In genomic region chr12:46442239-46442638, GRCh38 we compare ENCODE assay signal across 17 cellular contexts.
DNase-seq lines count a peak whose midpoint lies in the region; ATAC-seq and TF ChIP-seq lines count a peak whose summit lies in the region.
"Had no signal": no experiment of that assay in that cellular context is flagged by ENCODE, and none has a peak within 500 bp of the region (broad histone marks: within the 10 kb centered on the region; RNA-seq: fewer than 3 reads in every experiment).

No MANE protein-coding gene starts in this region.

- peak overlapping the region; percentile 80 for H2AFZ ChIP-seq in IMR-90 (replicated peaks; ENCODE audit: low read length, poor library complexity)

- H2BK120ac ChIP-seq in IMR-90 (ENCODE audit: low read depth, low read length) = peak overlapping the region; percentile 90

- ATAC-seq in IMR-90 (ENCODE audit: low read depth) = peak; percentile 89
- ATAC-seq in HG03457 (IDR thresholded peaks at IDR 0.05; ENCODE audit: unreplicated experiment) = no peak
- ATAC-seq in T-cell (replicated peaks in 1 of 4) = no peak
- ATAC-seq: upper lobe of right lung had no signal

- peak overlapping the region; percentile 94; the same call in 1 of the 2 replicates for H3K14ac ChIP-seq in IMR-90 (replicated peaks; ENCODE audit: low read depth, low read length)

- peak overlapping the region; percentile 90; the same call in 2 of the 3 replicates for H2BK15ac ChIP-seq in IMR-90 (ENCODE audit: low read depth, low read length)

- peak overlapping the region; percentile 78 for H2BK5ac ChIP-seq in IMR-90 (ENCODE audit: low read depth, low read length, poor library complexity, severe bottlenecking)

- H2AK5ac ChIP-seq in IMR-90 (ENCODE audit: low read depth, low read length) = no peak overlapping the region

- dilution Hi-C loops in IMR-90 (cut with HindIII; ENCODE audit: low sequenced_read_pairs, unreplicated experiment) = no loop called here

- peak overlapping the region; percentile 56 for H4K91ac ChIP-seq in IMR-90 (ENCODE audit: insufficient read depth, low read depth, low read length)

- CTCF ChIA-PET in A673 (lab: Charles Lee) (no interaction called here), IMR-90 (lab: Yijun Ruan, JAX) (interaction anchor here (0.7 kb wide), 1 partner anchor 9 kb away, joined by 4 read pairs; no protein-coding TSS in a partner anchor), T-cell (lab: Charles Lee) (no interaction called here)

- no peak overlapping the region for H3K4me3 Mint-ChIP-seq in T-cell
- H3K4me3 Mint-ChIP-seq: activated naive CD8-positive, alpha-beta T cell treated with anti-CD3 and anti-CD28 coated beads, Interleukin-2, amount 10 ng/mL, durations not matched to agents 7 days and 5 days had no signal

- peak overlapping the region; percentile 51 to 86; a peak in 3 of 4 replicates for H4K8ac ChIP-seq in IMR-90 (ENCODE audit: low read depth in 2 of 2, low read length in 2 of 2)

- POLR2A ChIA-PET in A673 (lab: Charles Lee; ENCODE audit: low non-redundant PET) = no interaction called here
- POLR2A ChIA-PET in IMR-90 (lab: Charles Lee; ENCODE audit: unreplicated experiment) = no interaction called here
- POLR2A ChIA-PET in T-cell (lab: Charles Lee) = no interaction called here

- no peak for TF ChIP-seq RAD21 in IMR-90 (IDR thresholded peaks at IDR 0.05; ENCODE audit: low read length)

- H3K9me3 ChIP-seq in A673 (ENCODE audit: low read depth, low read length, poor library complexity, severe bottlenecking) = no peaks in the 10 kb centered on the region
- no peaks in the 10 kb centered on the region for H3K9me3 ChIP-seq in IMR-90 (ENCODE audit: control insufficient read depth, insufficient read depth, low read length)
- no peaks in the 10 kb centered on the region for H3K9me3 ChIP-seq in left ventricle myocardium inferior (replicated peaks)
- H3K9me3 ChIP-seq: SJSA1, upper lobe of right lung had no signal

- WGBS in IMR-90 (ENCODE audit: extremely low coverage in 2 of 2, insufficient read length in 1 of 2), 2 experiments = no CpG with 5 or more reads among the region's 3 CpGs

- no peak for TF ChIP-seq CTCF in A673 (conservative IDR thresholded peaks at IDR 0.05; ENCODE audit: low read depth, low read length)
- TF ChIP-seq CTCF in IMR-90 (conservative IDR thresholded peaks at IDR 0.05; ENCODE audit: low read depth, low read length) = no peak
- TF ChIP-seq CTCF in brain microvascular endothelial cell (IDR thresholded peaks at IDR 0.05; ENCODE audit: low read depth, low read length, missing control alignments) = no peak
- TF ChIP-seq CTCF in left ventricle myocardium inferior (IDR thresholded peaks at IDR 0.05; ENCODE audit: borderline replicate concordance) = no peak

- TF ChIP-seq POLR2A in IMR-90 (IDR thresholded peaks at IDR 0.05; ENCODE audit: low read depth, low read length) = no peak

- no TSS peak for BruUV-seq in A673 (replicated peaks; lab: Mats Ljungman, UMichigan)
- no TSS peak for BruUV-seq in IMR-90 (replicated peaks; lab: Mats Ljungman, UMichigan)

- DNase-seq in A673 (ENCODE audit: low spot score) (peak; percentile 33), IMR-90 (peak; percentile 82), brain microvascular endothelial cell (peak; percentile 54), iris pigment epithelial cell (ENCODE audit: low read depth) (peak; percentile 84), left ventricle myocardium inferior (no peak), T-cell (no peak), pons (ENCODE audit: low spot score) (no peak)
- DNase-seq: activated CD8-positive, alpha-beta memory T cell treated with anti-CD3 and anti-CD28 coated beads, Interleukin-2, amount 50 U/mL, for 48 hours; activated naive CD8-positive, alpha-beta T cell treated with anti-CD3 and anti-CD28 coated beads, Interleukin-2, amount 10 ng/mL, durations not matched to agents 7 days and 5 days; DMS153; NCI-H2029; NCI-H748 treated with DMSO at 0.1 percent for 48 hours; occipital lobe; upper lobe of right lung; WERI-Rb-1 had no signal

- no peak overlapping the region; the same call in 1 of the 2 replicates for H3K23ac ChIP-seq in IMR-90 (ENCODE audit: low read depth, low read length)

- peak overlapping the region; percentile 89 for H2BK20ac ChIP-seq in IMR-90 (ENCODE audit: low read depth, low read length)

- H3K4me3 ChIP-seq in A673 (ENCODE audit: low read depth, low read length, poor library complexity, severe bottlenecking) = no peak overlapping the region
- no peak overlapping the region for H3K4me3 ChIP-seq in IMR-90 (ENCODE audit: insufficient read depth, low read depth, low read length)
- H3K4me3 ChIP-seq in brain microvascular endothelial cell (ENCODE audit: low read depth, low read length) = no peak overlapping the region
- H3K4me3 ChIP-seq in left ventricle myocardium inferior = no peak overlapping the region
- H3K4me3 ChIP-seq: SJSA1, upper lobe of right lung had no signal

- no peaks in the 10 kb centered on the region for H3K36me3 Mint-ChIP-seq in T-cell
- H3K36me3 Mint-ChIP-seq: activated naive CD8-positive, alpha-beta T cell treated with anti-CD3 and anti-CD28 coated beads, Interleukin-2, amount 10 ng/mL, durations not matched to agents 7 days and 5 days had no signal

- intact Hi-C loops in A673 (cut with micrococcal nuclease; ENCODE audit: unreplicated experiment) = no loop called here
- intact Hi-C loops in IMR-90 (cut with micrococcal nuclease) = no loop called here
- intact Hi-C loops in left ventricle myocardium inferior (cut with micrococcal nuclease) = no loop called here

- no peaks in the 10 kb centered on the region for H3K27me3 Mint-ChIP-seq in T-cell
- H3K27me3 Mint-ChIP-seq: activated naive CD8-positive, alpha-beta T cell treated with anti-CD3 and anti-CD28 coated beads, Interleukin-2, amount 10 ng/mL, durations not matched to agents 7 days and 5 days had no signal

- no peaks in the 10 kb centered on the region for H4K20me1 ChIP-seq in IMR-90 (ENCODE audit: insufficient read depth, low read length)

- peak overlapping the region; percentile 87 for H3K4ac ChIP-seq in IMR-90 (ENCODE audit: low read depth, low read length)

- H3K9me1 ChIP-seq in IMR-90 (ENCODE audit: insufficient read depth, low read length) = peaks cover 9% of the 10 kb centered on the region

- H3K27ac ChIP-seq in A673 (ENCODE audit: low read depth, low read length, poor library complexity, severe bottlenecking) = peak overlapping the region; percentile 3
- peak overlapping the region; percentile 78; the same call in 1 of the 2 replicates for H3K27ac ChIP-seq in IMR-90 (ENCODE audit: insufficient read depth, low read length)
- H3K27ac ChIP-seq in brain microvascular endothelial cell = no peak overlapping the region
- H3K27ac ChIP-seq in left ventricle myocardium inferior (replicated peaks) = no peak overlapping the region
- H3K27ac ChIP-seq: SJSA1, upper lobe of right lung, WERI-Rb-1 had no signal

- peaks cover 10 to 14% (median 10%) of the 10 kb centered on the region in 3 donors for H3K4me1 Mint-ChIP-seq in T-cell

- peak overlapping the region; percentile 72 for H3K9ac ChIP-seq in IMR-90 (ENCODE audit: low read depth, low read length)

- H3K27ac Mint-ChIP-seq in T-cell = no peak overlapping the region
- H3K27ac Mint-ChIP-seq: activated naive CD8-positive, alpha-beta T cell treated with anti-CD3 and anti-CD28 coated beads, Interleukin-2, amount 10 ng/mL, durations not matched to agents 7 days and 5 days had no signal

- H2AK9ac ChIP-seq in IMR-90 (replicated peaks; ENCODE audit: low read depth, low read length, poor library complexity) = no peak overlapping the region

- in situ Hi-C loops in IMR-90 (cut with MboI; ENCODE audit: low sequenced_read_pairs) (no loop called here), brain microvascular endothelial cell (cut with HindIII; ENCODE audit: low pct_ligation_motif_present, low sequenced_read_pairs) (no loop called here)

- peaks cover 0 to 14% of the 10 kb centered on the region in 2 experiments; a peak in 2 of 4 replicates for H3K79me1 ChIP-seq in IMR-90 (ENCODE audit: low read depth in 1 of 2, low read length in 2 of 2)

- H3K27me3 ChIP-seq in A673 (replicated peaks; ENCODE audit: insufficient read depth, low read depth, low read length, poor library complexity) (no peaks in the 10 kb centered on the region), IMR-90 (ENCODE audit: control insufficient read depth, insufficient read depth, low read length) (no peaks in the 10 kb centered on the region), brain microvascular endothelial cell (replicated peaks) (no peaks in the 10 kb centered on the region), left ventricle myocardium inferior (ENCODE audit: low read depth) (no peaks in the 10 kb centered on the region)
- H3K27me3 ChIP-seq: upper lobe of right lung had no signal

- H3K36me3 ChIP-seq in A673 (ENCODE audit: insufficient read depth, low read length, poor library complexity, severe bottlenecking) = no peaks in the 10 kb centered on the region
- H3K36me3 ChIP-seq in IMR-90 (ENCODE audit: control insufficient read depth, insufficient read depth, low read length) = no peaks in the 10 kb centered on the region
- H3K36me3 ChIP-seq in brain microvascular endothelial cell (replicated peaks) = no peaks in the 10 kb centered on the region
- H3K36me3 ChIP-seq in left ventricle myocardium inferior = no peaks in the 10 kb centered on the region
- H3K36me3 ChIP-seq: SJSA1, upper lobe of right lung, WERI-Rb-1 had no signal

- 0 out of 2 replicates have a peak overlapping the region, but pooled peaks have one; percentile 51 for H3K56ac ChIP-seq in IMR-90 (ENCODE audit: extremely low read depth, insufficient read depth, low read length)

- peak overlapping the region; percentile 85 for H3K18ac ChIP-seq in IMR-90 (ENCODE audit: low read depth, low read length)

- H3K4me1 ChIP-seq in A673 (ENCODE audit: insufficient read depth, low read length, poor library complexity, severe bottlenecking) (peaks cover 92% of the 10 kb centered on the region), IMR-90 (ENCODE audit: control insufficient read depth, insufficient read depth, low read length) (peaks cover 13% of the 10 kb centered on the region), left ventricle myocardium inferior (peaks cover 31% of the 10 kb centered on the region)
- H3K4me1 ChIP-seq: SJSA1 had no signal

- peak overlapping the region; percentile 43 for H4K5ac ChIP-seq in IMR-90 (ENCODE audit: low read depth, low read length)

- no peaks in the 10 kb centered on the region for H3K9me3 Mint-ChIP-seq in T-cell
- H3K9me3 Mint-ChIP-seq: activated naive CD8-positive, alpha-beta T cell treated with anti-CD3 and anti-CD28 coated beads, Interleukin-2, amount 10 ng/mL, durations not matched to agents 7 days and 5 days had no signal

- peak overlapping the region; percentile 57 for H3K4me2 ChIP-seq in IMR-90 (ENCODE audit: low read depth, low read length)

TF ChIP-seq in IMR-90, 13 proteins besides CTCF, POLR2A, EP300 and RAD21 (continues in another document):
- no peak for TF ChIP-seq SMC3 (IDR thresholded peaks at IDR 0.05; ENCODE audit: low read depth, low read length)
- no peak for TF ChIP-seq MAZ (IDR thresholded peaks at IDR 0.05; ENCODE audit: borderline replicate concordance, low read depth, low read length)
- TF ChIP-seq CHD1 (IDR thresholded peaks at IDR 0.05; ENCODE audit: low read depth, low read length) = no peak
- no peak for TF ChIP-seq RFX5 (IDR thresholded peaks at IDR 0.05; ENCODE audit: low read depth, low read length)
- no peak for TF ChIP-seq CEBPB (IDR thresholded peaks at IDR 0.05; ENCODE audit: low read depth, low read length)
- TF ChIP-seq RCOR1 (IDR thresholded peaks at IDR 0.05; ENCODE audit: insufficient replicate concordance, low read length) = no peak
- TF ChIP-seq BHLHE40 (IDR thresholded peaks at IDR 0.05; ENCODE audit: low read depth, low read length) = no peak

Comparison
In these comparisons a context has a peak if more than half of its experiments do, and no peak if none do; other contexts are left out.
1. DNase-seq: peak in A673 (single experiment), IMR-90 (single experiment), brain microvascular endothelial cell (single experiment) and iris pigment epithelial cell (single experiment); none in left ventricle myocardium inferior (single experiment), T-cell (0 of 34) and pons (single experiment).
2. H3K27ac ChIP-seq: peak in A673 (single experiment) and IMR-90 (single experiment); none in brain microvascular endothelial cell (single experiment) and left ventricle myocardium inferior (single experiment).